13 cellular contexts compared by ENCODE assay signal in genomic region chr5:151060742-151061141, GRCh38. TPM values are rescaled to one million over a fixed set of nuclear protein-coding genes. Genes with fewer than 3 reads are reported as not detected.
A peak's percentile ranks its signal among the peaks of the same experiment; 100 is the strongest.
DNase-seq lines count a peak whose midpoint lies in the region; ATAC-seq and TF ChIP-seq lines count a peak whose summit lies in the region.
"Had no signal": no experiment of that assay in that cellular context is flagged by ENCODE, and none has a peak within 500 bp of the region (broad histone marks: within the 10 kb centered on the region; RNA-seq: fewer than 3 reads in every experiment).

No MANE protein-coding gene starts in this region.

- TF ChIP-seq POLR2A in Peyer's patch (IDR thresholded peaks at IDR 0.05) = no peak

- no peaks in the 10 kb centered on the region for H3K9me3 Mint-ChIP-seq in CD8-positive, alpha-beta T cell
- no peaks in the 10 kb centered on the region for H3K9me3 Mint-ChIP-seq in progenitor cell of endocrine pancreas (ENCODE audit: low read depth)
- H3K9me3 Mint-ChIP-seq: neural progenitor cell had no signal

- no peaks in the 10 kb centered on the region for H3K27me3 ChIP-seq in CD8-positive, alpha-beta T cell (ENCODE audit: insufficient read depth, low read length)
- H3K27me3 ChIP-seq in Peyer's patch = no peaks in the 10 kb centered on the region
- H3K27me3 ChIP-seq in effector memory CD4-positive, alpha-beta T cell (replicated peaks; ENCODE audit: control insufficient read depth, insufficient read depth, low read length, poor library complexity, severe bottlenecking) = no peaks in the 10 kb centered on the region
- H3K27me3 ChIP-seq: ascending aorta, neural progenitor cell had no signal

- H3K4me1 ChIP-seq in CD8-positive, alpha-beta T cell (ENCODE audit: insufficient read depth, low read length) = peaks cover 8% of the 10 kb centered on the region
- peaks cover 9 to 50% (median 17%) of the 10 kb centered on the region in 4 donors for H3K4me1 ChIP-seq in Peyer's patch
- H3K4me1 ChIP-seq in effector memory CD4-positive, alpha-beta T cell (ENCODE audit: control insufficient read depth, insufficient read depth, low read length, poor library complexity, severe bottlenecking) = peaks cover 13% of the 10 kb centered on the region
- H3K4me1 ChIP-seq: neural progenitor cell had no signal

- peaks cover 87% of the 10 kb centered on the region for H3K36me3 Mint-ChIP-seq in CD8-positive, alpha-beta T cell
- peaks cover 14% of the 10 kb centered on the region for H3K36me3 Mint-ChIP-seq in progenitor cell of endocrine pancreas (ENCODE audit: insufficient read depth)

- ATAC-seq in CD8-positive, alpha-beta T cell = no peak
- ATAC-seq in GM19395 (IDR thresholded peaks at IDR 0.05; ENCODE audit: unreplicated experiment) = no peak
- no peak for ATAC-seq in esophagus mucosa

- no peaks in the 10 kb centered on the region for H3K27me3 Mint-ChIP-seq in CD8-positive, alpha-beta T cell (ENCODE audit: low read depth)
- no peaks in the 10 kb centered on the region for H3K27me3 Mint-ChIP-seq in progenitor cell of endocrine pancreas

- intact Hi-C loops in CD8-positive, alpha-beta T cell (cut with DNase I, micrococcal nuclease) = loop anchor here (2.0 to 5.0 kb wide), 2 partner anchors 16 to 37 kb away; no protein-coding TSS in a partner anchor

- H3K9me3 ChIP-seq in CD8-positive, alpha-beta T cell (ENCODE audit: low read length) = no peaks in the 10 kb centered on the region
- H3K9me3 ChIP-seq in Peyer's patch = no peaks in the 10 kb centered on the region
- no peaks in the 10 kb centered on the region for H3K9me3 ChIP-seq in effector memory CD4-positive, alpha-beta T cell (ENCODE audit: control insufficient read depth, low read length)
- H3K9me3 ChIP-seq: ascending aorta had no signal

- H3K4me3 Mint-ChIP-seq in CD8-positive, alpha-beta T cell = no peak overlapping the region
- no peak overlapping the region for H3K4me3 Mint-ChIP-seq in progenitor cell of endocrine pancreas (ENCODE audit: low read depth)
- H3K4me3 Mint-ChIP-seq: neural progenitor cell had no signal

- H3K27ac Mint-ChIP-seq in CD8-positive, alpha-beta T cell = peak overlapping the region; percentile 27
- peak overlapping the region; percentile 29 for H3K27ac Mint-ChIP-seq in progenitor cell of endocrine pancreas
- H3K27ac Mint-ChIP-seq: neural progenitor cell had no signal

- POLR2A ChIA-PET in CD8-positive, alpha-beta T cell (lab: Charles Lee) = interaction anchor here (1.0 kb wide), 1 partner anchor 9 kb away, joined by 3 read pairs; no protein-coding TSS in a partner anchor

- no peak overlapping the region for H3K27ac ChIP-seq in CD8-positive, alpha-beta T cell (ENCODE audit: low read depth, low read length)
- peak overlapping the region; percentile 18 to 73 (median 51) for H3K27ac ChIP-seq in Peyer's patch
- peak overlapping the region; percentile 13 for H3K27ac ChIP-seq in effector memory CD4-positive, alpha-beta T cell (ENCODE audit: insufficient read depth, low read length, poor library complexity, severe bottlenecking)
- H3K27ac ChIP-seq: neural progenitor cell had no signal

- TF ChIP-seq CTCF in CD8-positive, alpha-beta T cell (IDR thresholded peaks at IDR 0.05) = no peak
- TF ChIP-seq CTCF in Peyer's patch (IDR thresholded peaks at IDR 0.05) = no peak
- TF ChIP-seq CTCF in progenitor cell of endocrine pancreas (IDR thresholded peaks at IDR 0.05; ENCODE audit: unreplicated experiment) = no peak

- no peak for DNase-seq in CD8-positive, alpha-beta T cell
- DNase-seq in Peyer's patch (no peak), progenitor cell of endocrine pancreas (ENCODE audit: low spot score, unreplicated experiment) (no peak), NCI-H524 treated with DMSO at 0.1 percent for 48 hours (lab: John Stamatoyannopoulos, UW) (no peak), GM19240 (ENCODE audit: insufficient read length, low spot score) (no peak)
- DNase-seq in effector memory CD4-positive, alpha-beta T cell = no peak
- DNase-seq: H7, NCI-H146, NCI-H774 had no signal

- CTCF ChIA-PET in CD8-positive, alpha-beta T cell (lab: Charles Lee) = interaction anchor here (1.0 to 16.1 kb wide), 6 partner anchors 9 to 104 kb away, joined by 3 to 514 read pairs (median 6); no protein-coding TSS in a partner anchor

- H3K4me3 ChIP-seq in CD8-positive, alpha-beta T cell (ENCODE audit: low read depth, low read length) = no peak overlapping the region
- H3K4me3 ChIP-seq in Peyer's patch = no peak overlapping the region
- H3K4me3 ChIP-seq in effector memory CD4-positive, alpha-beta T cell (ENCODE audit: insufficient read depth, low read depth, low read length, poor library complexity, severe bottlenecking) = no peak overlapping the region
- H3K4me3 ChIP-seq: ascending aorta, neural progenitor cell had no signal

- H3K4me1 Mint-ChIP-seq in CD8-positive, alpha-beta T cell (ENCODE audit: low read depth) = peaks cover 19% of the 10 kb centered on the region
- H3K4me1 Mint-ChIP-seq in progenitor cell of endocrine pancreas (ENCODE audit: low read depth) = peaks cover 4% of the 10 kb centered on the region
- H3K4me1 Mint-ChIP-seq: neural progenitor cell had no signal

- H3K36me3 ChIP-seq in CD8-positive, alpha-beta T cell (ENCODE audit: insufficient read depth, low read length) = peaks cover 60% of the 10 kb centered on the region
- H3K36me3 ChIP-seq in Peyer's patch = peaks cover 0 to 85% (median 0%) of the 10 kb centered on the region in 3 donors
- peaks cover 92% of the 10 kb centered on the region for H3K36me3 ChIP-seq in effector memory CD4-positive, alpha-beta T cell (ENCODE audit: control insufficient read depth, insufficient read depth, low read length)
- H3K36me3 ChIP-seq: neural progenitor cell had no signal

RNA-seq across cellular contexts. Expression of gene TNIP1, which starts 20.1 kb away (rescaled TPM):
- 100 to 1,000 TPM; 133 to 134 TPM for total RNA-seq in CD8-positive, alpha-beta T cell
- total RNA-seq in Peyer's patch (100 to 1,000 TPM; 191 to 352 (median 266) TPM), progenitor cell of endocrine pancreas (53.8 and 55.0 TPM in 2 replicates), esophagus mucosa (71.5 TPM)

RNA-seq across cellular contexts. Expression of gene GPX3, which starts 40.4 kb away (rescaled TPM):
- total RNA-seq in CD8-positive, alpha-beta T cell = not detected
- total RNA-seq in Peyer's patch (100 to 1,000 TPM; 143 to 690 (median 479) TPM), progenitor cell of endocrine pancreas (28.2 and 34.1 TPM in 2 replicates), esophagus mucosa (125 TPM)

Comparison
In these comparisons a context has a peak if more than half of its experiments do, and no peak if none do; other contexts are left out.
1. RNA of gene GPX3, which starts 40.4 kb away (total RNA-seq): 143 to 690 TPM in Peyer's patch, 125 TPM in esophagus mucosa (single experiment) and 28.2 to 34.1 TPM in progenitor cell of endocrine pancreas; not detected in CD8-positive, alpha-beta T cell; every median in the first group is over 10 times any median in the second.